In the genomic region with DNA sequence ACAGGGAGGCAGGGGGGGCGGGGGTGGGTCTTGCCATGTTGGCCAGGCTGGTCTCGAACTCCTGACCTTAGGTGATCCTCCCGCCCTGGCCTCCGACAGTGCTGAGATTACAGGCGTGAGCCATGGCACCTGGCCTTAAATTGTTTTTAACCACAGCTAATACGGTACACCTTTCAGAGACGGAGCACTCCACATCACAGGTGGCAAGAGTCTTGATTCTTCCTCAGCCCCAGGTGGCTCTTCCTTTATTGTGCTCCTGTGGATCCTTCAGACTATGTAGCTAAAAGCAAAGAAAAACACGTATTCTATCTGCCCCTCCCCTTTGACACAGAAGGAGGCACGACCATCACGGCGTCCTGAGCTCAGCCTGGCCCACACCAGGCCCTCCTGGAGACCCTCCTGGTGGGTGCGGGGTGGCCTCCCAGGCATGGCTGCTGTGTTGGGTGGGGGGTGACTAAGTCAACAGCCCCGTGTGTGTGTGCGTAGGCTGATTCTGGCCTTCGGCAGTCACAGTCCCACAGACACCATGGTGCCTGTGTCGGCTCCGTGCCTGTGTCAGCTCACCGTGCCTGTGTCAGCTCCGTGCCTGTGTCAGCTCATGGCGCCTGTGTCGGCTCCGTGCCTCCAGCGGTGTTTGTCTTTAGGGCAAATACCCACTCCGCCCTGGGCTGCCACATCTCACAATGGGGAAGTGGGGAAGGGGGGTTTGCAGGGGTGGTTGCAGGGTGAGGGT, we compare ENCODE assay signal across 1 cellular context.
TF ChIP-seq lines count a peak whose summit lies in the region.

No MANE protein-coding gene starts in this region.

TF ChIP-seq in K562, 482 proteins besides CTCF, POLR2A, EP300 and RAD21 (continued from another document and continues in another):
- TF ChIP-seq, protein P1, sequence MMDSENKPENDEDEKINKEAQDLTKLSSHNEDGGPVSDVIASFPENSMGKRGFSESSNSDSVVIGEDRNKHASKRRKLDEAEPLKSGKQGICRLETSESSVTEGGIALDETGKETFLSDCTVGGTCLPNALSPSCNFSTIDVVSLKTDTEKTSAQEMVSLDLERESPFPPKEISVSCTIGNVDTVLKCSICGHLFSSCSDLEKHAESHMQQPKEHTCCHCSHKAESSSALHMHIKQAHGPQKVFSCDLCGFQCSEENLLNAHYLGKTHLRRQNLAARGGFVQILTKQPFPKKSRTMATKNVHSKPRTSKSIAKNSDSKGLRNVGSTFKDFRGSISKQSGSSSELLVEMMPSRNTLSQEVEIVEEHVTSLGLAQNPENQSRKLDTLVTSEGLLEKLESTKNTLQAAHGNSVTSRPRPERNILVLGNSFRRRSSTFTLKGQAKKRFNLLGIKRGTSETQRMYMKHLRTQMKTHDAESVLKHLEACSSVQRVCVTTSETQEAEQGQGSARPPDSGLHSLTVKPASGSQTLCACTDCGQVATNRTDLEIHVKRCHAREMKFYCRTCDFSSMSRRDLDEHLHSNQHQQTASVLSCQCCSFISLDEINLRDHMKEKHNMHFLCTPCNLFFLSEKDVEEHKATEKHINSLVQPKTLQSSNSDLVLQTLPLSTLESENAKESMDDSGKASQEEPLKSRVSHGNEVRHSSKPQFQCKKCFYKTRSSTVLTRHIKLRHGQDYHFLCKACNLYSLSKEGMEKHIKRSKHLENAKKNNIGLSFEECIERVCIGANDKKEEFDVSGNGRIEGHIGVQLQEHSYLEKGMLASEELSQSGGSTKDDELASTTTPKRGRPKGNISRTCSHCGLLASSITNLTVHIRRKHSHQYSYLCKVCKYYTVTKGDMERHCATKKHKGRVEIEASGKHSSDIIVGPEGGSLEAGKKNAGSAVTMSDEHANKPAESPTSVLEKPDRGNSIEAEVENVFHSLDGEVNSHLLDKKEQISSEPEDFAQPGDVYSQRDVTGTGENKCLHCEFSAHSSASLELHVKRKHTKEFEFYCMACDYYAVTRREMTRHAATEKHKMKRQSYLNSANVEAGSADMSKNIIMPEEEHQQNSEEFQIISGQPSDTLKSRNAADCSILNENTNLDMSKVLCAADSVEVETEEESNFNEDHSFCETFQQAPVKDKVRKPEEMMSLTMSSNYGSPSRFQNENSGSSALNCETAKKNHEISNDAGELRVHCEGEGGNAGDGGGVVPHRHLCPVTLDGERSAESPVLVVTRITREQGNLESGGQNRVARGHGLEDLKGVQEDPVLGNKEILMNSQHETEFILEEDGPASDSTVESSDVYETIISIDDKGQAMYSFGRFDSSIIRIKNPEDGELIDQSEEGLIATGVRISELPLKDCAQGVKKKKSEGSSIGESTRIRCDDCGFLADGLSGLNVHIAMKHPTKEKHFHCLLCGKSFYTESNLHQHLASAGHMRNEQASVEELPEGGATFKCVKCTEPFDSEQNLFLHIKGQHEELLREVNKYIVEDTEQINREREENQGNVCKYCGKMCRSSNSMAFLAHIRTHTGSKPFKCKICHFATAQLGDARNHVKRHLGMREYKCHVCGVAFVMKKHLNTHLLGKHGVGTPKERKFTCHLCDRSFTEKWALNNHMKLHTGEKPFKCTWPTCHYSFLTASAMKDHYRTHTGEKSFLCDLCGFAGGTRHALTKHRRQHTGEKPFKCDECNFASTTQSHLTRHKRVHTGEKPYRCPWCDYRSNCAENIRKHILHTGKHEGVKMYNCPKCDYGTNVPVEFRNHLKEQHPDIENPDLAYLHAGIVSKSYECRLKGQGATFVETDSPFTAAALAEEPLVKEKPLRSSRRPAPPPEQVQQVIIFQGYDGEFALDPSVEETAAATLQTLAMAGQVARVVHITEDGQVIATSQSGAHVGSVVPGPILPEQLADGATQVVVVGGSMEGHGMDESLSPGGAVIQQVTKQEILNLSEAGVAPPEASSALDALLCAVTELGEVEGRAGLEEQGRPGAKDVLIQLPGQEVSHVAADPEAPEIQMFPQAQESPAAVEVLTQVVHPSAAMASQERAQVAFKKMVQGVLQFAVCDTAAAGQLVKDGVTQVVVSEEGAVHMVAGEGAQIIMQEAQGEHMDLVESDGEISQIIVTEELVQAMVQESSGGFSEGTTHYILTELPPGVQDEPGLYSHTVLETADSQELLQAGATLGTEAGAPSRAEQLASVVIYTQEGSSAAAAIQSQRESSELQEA (IDR thresholded peaks at IDR 0.05; ENCODE audit: low read depth): no peak
- TF ChIP-seq, protein P2, sequence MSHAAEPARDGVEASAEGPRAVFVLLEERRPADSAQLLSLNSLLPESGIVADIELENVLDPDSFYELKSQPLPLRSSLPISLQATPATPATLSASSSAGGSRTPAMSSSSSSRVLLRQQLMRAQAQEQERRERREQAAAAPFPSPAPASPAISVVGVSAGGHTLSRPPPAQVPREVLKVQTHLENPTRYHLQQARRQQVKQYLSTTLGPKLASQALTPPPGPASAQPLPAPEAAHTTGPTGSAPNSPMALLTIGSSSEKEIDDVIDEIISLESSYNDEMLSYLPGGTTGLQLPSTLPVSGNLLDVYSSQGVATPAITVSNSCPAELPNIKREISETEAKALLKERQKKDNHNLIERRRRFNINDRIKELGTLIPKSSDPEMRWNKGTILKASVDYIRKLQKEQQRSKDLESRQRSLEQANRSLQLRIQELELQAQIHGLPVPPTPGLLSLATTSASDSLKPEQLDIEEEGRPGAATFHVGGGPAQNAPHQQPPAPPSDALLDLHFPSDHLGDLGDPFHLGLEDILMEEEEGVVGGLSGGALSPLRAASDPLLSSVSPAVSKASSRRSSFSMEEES (CRISPR knock-in tag; IDR thresholded peaks at IDR 0.05): no peak
- TF ChIP-seq ZFPM2 (CRISPR knock-in tag; IDR thresholded peaks at IDR 0.05) (no peak), MTA2 (IDR thresholded peaks at IDR 0.05; ENCODE audit: low read depth) (no peak), XRCC5 (IDR thresholded peaks at IDR 0.05; ENCODE audit: low read depth, low read length) (no peak), ZNF143 (CRISPR knock-in tag; IDR thresholded peaks at IDR 0.05) (no peak), RBBP5 (IDR thresholded peaks at IDR 0.05; ENCODE audit: borderline replicate concordance, insufficient read depth, low read length, poor library complexity, severe bottlenecking) (no peak), NELFE (IDR thresholded peaks at IDR 0.05; ENCODE audit: insufficient read depth, insufficient read length) (no peak), HOXB6 (CRISPR knock-in tag; IDR thresholded peaks at IDR 0.05; ENCODE audit: borderline replicate concordance) (no peak), ZNF436 (CRISPR knock-in tag; IDR thresholded peaks at IDR 0.05) (no peak), DMBX1 (CRISPR knock-in tag; IDR thresholded peaks at IDR 0.05; ENCODE audit: borderline replicate concordance) (0 out of 2 replicates have a peak, but pooled peaks have one; percentile 23), ZNF584 (CRISPR knock-in tag; IDR thresholded peaks at IDR 0.05; ENCODE audit: low read depth) (no peak), ZNF586 (CRISPR knock-in tag; conservative IDR thresholded peaks at IDR 0.05) (no peak), HDAC8 (tag; IDR thresholded peaks at IDR 0.05) (no peak), NEUROD1 (IDR thresholded peaks at IDR 0.05; ENCODE audit: borderline replicate concordance, low read depth, low read length, partially characterized antibody) (no peak), ZNF263 (CRISPR knock-in tag; IDR thresholded peaks at IDR 0.05; ENCODE audit: borderline replicate concordance) (no peak), ATF1 (CRISPR knock-in tag; IDR thresholded peaks at IDR 0.05) (no peak), ATF1 (tag; IDR thresholded peaks at IDR 0.05) (no peak), KAT7 (CRISPR knock-in tag; IDR thresholded peaks at IDR 0.05; ENCODE audit: borderline replicate concordance) (no peak)
- TF ChIP-seq, protein P3, sequence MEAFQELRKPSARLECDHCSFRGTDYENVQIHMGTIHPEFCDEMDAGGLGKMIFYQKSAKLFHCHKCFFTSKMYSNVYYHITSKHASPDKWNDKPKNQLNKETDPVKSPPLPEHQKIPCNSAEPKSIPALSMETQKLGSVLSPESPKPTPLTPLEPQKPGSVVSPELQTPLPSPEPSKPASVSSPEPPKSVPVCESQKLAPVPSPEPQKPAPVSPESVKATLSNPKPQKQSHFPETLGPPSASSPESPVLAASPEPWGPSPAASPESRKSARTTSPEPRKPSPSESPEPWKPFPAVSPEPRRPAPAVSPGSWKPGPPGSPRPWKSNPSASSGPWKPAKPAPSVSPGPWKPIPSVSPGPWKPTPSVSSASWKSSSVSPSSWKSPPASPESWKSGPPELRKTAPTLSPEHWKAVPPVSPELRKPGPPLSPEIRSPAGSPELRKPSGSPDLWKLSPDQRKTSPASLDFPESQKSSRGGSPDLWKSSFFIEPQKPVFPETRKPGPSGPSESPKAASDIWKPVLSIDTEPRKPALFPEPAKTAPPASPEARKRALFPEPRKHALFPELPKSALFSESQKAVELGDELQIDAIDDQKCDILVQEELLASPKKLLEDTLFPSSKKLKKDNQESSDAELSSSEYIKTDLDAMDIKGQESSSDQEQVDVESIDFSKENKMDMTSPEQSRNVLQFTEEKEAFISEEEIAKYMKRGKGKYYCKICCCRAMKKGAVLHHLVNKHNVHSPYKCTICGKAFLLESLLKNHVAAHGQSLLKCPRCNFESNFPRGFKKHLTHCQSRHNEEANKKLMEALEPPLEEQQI (IDR thresholded peaks at IDR 0.05): no peak
- TF ChIP-seq, protein P4, sequence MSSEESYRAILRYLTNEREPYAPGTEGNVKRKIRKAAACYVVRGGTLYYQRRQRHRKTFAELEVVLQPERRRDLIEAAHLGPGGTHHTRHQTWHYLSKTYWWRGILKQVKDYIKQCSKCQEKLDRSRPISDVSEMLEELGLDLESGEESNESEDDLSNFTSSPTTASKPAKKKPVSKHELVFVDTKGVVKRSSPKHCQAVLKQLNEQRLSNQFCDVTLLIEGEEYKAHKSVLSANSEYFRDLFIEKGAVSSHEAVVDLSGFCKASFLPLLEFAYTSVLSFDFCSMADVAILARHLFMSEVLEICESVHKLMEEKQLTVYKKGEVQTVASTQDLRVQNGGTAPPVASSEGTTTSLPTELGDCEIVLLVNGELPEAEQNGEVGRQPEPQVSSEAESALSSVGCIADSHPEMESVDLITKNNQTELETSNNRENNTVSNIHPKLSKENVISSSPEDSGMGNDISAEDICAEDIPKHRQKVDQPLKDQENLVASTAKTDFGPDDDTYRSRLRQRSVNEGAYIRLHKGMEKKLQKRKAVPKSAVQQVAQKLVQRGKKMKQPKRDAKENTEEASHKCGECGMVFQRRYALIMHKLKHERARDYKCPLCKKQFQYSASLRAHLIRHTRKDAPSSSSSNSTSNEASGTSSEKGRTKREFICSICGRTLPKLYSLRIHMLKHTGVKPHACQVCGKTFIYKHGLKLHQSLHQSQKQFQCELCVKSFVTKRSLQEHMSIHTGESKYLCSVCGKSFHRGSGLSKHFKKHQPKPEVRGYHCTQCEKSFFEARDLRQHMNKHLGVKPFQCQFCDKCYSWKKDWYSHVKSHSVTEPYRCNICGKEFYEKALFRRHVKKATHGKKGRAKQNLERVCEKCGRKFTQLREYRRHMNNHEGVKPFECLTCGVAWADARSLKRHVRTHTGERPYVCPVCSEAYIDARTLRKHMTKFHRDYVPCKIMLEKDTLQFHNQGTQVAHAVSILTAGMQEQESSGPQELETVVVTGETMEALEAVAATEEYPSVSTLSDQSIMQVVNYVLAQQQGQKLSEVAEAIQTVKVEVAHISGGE (CRISPR knock-in tag; IDR thresholded peaks at IDR 0.05): no peak
- TF ChIP-seq, protein P5, sequence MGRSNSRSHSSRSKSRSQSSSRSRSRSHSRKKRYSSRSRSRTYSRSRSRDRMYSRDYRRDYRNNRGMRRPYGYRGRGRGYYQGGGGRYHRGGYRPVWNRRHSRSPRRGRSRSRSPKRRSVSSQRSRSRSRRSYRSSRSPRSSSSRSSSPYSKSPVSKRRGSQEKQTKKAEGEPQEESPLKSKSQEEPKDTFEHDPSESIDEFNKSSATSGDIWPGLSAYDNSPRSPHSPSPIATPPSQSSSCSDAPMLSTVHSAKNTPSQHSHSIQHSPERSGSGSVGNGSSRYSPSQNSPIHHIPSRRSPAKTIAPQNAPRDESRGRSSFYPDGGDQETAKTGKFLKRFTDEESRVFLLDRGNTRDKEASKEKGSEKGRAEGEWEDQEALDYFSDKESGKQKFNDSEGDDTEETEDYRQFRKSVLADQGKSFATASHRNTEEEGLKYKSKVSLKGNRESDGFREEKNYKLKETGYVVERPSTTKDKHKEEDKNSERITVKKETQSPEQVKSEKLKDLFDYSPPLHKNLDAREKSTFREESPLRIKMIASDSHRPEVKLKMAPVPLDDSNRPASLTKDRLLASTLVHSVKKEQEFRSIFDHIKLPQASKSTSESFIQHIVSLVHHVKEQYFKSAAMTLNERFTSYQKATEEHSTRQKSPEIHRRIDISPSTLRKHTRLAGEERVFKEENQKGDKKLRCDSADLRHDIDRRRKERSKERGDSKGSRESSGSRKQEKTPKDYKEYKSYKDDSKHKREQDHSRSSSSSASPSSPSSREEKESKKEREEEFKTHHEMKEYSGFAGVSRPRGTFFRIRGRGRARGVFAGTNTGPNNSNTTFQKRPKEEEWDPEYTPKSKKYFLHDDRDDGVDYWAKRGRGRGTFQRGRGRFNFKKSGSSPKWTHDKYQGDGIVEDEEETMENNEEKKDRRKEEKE (IDR thresholded peaks at IDR 0.05; ENCODE audit: borderline replicate concordance in 1 of 2, control insufficient read depth in 1 of 2, low read depth in 2 of 2, low read length in 1 of 2): no peak
- TF ChIP-seq, protein P6, sequence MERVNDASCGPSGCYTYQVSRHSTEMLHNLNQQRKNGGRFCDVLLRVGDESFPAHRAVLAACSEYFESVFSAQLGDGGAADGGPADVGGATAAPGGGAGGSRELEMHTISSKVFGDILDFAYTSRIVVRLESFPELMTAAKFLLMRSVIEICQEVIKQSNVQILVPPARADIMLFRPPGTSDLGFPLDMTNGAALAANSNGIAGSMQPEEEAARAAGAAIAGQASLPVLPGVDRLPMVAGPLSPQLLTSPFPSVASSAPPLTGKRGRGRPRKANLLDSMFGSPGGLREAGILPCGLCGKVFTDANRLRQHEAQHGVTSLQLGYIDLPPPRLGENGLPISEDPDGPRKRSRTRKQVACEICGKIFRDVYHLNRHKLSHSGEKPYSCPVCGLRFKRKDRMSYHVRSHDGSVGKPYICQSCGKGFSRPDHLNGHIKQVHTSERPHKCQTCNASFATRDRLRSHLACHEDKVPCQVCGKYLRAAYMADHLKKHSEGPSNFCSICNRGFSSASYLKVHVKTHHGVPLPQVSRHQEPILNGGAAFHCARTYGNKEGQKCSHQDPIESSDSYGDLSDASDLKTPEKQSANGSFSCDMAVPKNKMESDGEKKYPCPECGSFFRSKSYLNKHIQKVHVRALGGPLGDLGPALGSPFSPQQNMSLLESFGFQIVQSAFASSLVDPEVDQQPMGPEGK (CRISPR knock-in tag; IDR thresholded peaks at IDR 0.05; ENCODE audit: borderline replicate concordance): no peak
- TF ChIP-seq, protein P7, sequence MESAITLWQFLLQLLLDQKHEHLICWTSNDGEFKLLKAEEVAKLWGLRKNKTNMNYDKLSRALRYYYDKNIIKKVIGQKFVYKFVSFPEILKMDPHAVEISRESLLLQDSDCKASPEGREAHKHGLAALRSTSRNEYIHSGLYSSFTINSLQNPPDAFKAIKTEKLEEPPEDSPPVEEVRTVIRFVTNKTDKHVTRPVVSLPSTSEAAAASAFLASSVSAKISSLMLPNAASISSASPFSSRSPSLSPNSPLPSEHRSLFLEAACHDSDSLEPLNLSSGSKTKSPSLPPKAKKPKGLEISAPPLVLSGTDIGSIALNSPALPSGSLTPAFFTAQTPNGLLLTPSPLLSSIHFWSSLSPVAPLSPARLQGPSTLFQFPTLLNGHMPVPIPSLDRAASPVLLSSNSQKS (CRISPR knock-in tag; IDR thresholded peaks at IDR 0.05): no peak
- TF ChIP-seq, protein P8, sequence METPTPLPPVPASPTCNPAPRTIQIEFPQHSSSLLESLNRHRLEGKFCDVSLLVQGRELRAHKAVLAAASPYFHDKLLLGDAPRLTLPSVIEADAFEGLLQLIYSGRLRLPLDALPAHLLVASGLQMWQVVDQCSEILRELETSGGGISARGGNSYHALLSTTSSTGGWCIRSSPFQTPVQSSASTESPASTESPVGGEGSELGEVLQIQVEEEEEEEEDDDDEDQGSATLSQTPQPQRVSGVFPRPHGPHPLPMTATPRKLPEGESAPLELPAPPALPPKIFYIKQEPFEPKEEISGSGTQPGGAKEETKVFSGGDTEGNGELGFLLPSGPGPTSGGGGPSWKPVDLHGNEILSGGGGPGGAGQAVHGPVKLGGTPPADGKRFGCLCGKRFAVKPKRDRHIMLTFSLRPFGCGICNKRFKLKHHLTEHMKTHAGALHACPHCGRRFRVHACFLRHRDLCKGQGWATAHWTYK (CRISPR knock-in tag; IDR thresholded peaks at IDR 0.05): peak; percentile 70; the same call in 1 of the 2 replicates
